In the genomic region with DNA sequence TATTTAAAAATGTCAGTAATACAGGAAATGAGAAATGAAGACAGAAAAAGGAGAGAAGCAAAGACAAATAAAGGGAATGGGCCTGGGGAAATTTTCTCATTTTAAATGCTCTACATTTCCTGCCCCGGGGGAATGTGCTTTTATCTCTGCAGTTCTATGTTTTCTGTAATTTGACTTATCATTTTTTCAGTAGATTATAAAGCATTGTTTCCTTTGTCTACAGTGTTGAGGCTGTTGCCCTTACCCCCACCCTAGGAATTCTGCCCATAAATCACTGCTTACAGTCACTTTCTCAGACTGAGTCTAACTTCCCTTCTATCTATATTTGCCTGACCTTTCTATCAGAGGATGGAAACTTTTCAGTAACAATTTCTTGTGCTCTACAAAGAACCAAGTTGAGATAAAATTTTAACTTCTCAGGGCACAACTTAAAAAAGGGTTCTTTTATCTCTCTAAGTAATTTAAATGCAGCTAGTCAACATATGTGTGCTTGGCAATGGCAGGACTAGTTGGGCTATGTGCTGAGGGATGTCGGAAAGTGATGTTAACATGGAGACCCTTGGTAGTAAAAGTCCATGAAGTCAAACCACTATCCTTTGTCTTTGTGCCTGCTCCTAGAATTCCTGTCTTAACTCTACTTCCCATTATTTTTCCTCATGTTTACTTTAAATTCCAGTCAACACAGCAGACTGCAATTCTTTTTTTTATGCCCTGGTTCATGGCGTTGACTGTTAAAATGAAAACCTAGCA, we compare ENCODE assay signal across 11 cellular contexts.
A peak's percentile ranks its signal among the peaks of the same experiment; 100 is the strongest.
DNase-seq lines count a peak whose midpoint lies in the region; ATAC-seq and TF ChIP-seq lines count a peak whose summit lies in the region.
"Had no signal": no experiment of that assay in that cellular context is flagged by ENCODE, and none has a peak within 500 bp of the region (broad histone marks: within the 10 kb centered on the region; RNA-seq: fewer than 3 reads in every experiment).

No MANE protein-coding gene starts in this region.

- peaks cover 6% of the 10 kb centered on the region for H3K4me1 ChIP-seq in HAP-1

- H3K36me3 ChIP-seq in HAP-1 (replicated peaks) (no peaks in the 10 kb centered on the region), SK-N-MC (ENCODE audit: insufficient read depth, low read length) (no peaks in the 10 kb centered on the region)

- H3K27ac Mint-ChIP-seq in progenitor cell of endocrine pancreas, result peak overlapping the region; percentile 74
- H3K27ac Mint-ChIP-seq: activated naive CD8-positive, alpha-beta T cell treated with anti-CD3 and anti-CD28 coated beads, Interleukin-2, amount 50 U/mL, for 24 hours; T-helper 17 cell had no signal

- no peaks in the 10 kb centered on the region for H3K27me3 Mint-ChIP-seq in progenitor cell of endocrine pancreas
- H3K27me3 Mint-ChIP-seq: activated naive CD8-positive, alpha-beta T cell treated with anti-CD3 and anti-CD28 coated beads, Interleukin-2, amount 50 U/mL, for 24 hours had no signal

- in situ Hi-C loops in HAP-1 (cut with MboI; ENCODE audit: low sequenced_read_pairs), result no loop called here

- no peaks in the 10 kb centered on the region for H3K9me3 ChIP-seq in HAP-1
- H3K9me3 ChIP-seq in SK-N-MC (ENCODE audit: low read depth, low read length), result no peaks in the 10 kb centered on the region; the same call in 1 of the 2 replicates

- no peaks in the 10 kb centered on the region for H3K27me3 ChIP-seq in HAP-1 (ENCODE audit: low read depth)

- H3K9ac ChIP-seq in SK-N-MC (ENCODE audit: insufficient read length), result no peak overlapping the region

- H3K9me3 Mint-ChIP-seq in progenitor cell of endocrine pancreas (ENCODE audit: low read depth), result peaks cover 9% of the 10 kb centered on the region
- H3K9me3 Mint-ChIP-seq: activated naive CD8-positive, alpha-beta T cell treated with anti-CD3 and anti-CD28 coated beads, Interleukin-2, amount 50 U/mL, for 24 hours had no signal

- H3K36me3 Mint-ChIP-seq in progenitor cell of endocrine pancreas (ENCODE audit: insufficient read depth), result peaks cover 5% of the 10 kb centered on the region

- DNase-seq in HAP-1 (ENCODE audit: low spot score in 2 of 2), result peak; percentile 76 to 87
- DNase-seq in SK-N-MC (ENCODE audit: low read depth, low spot score), result peak; percentile 96
- DNase-seq in fibroblast of villous mesenchyme (ENCODE audit: low read depth), result peak; percentile 52
- no peak for DNase-seq in progenitor cell of endocrine pancreas (ENCODE audit: low spot score, unreplicated experiment)
- DNase-seq in epidermal melanocyte (ENCODE audit: insufficient read length, low spot score), result no peak
- no peak for DNase-seq in DMS153 (lab: John Stamatoyannopoulos, UW)
- DNase-seq: activated CD8-positive, alpha-beta memory T cell treated with anti-CD3 and anti-CD28 coated beads for 24 hours; activated naive CD8-positive, alpha-beta T cell treated with anti-CD3 and anti-CD28 coated beads, Interleukin-2, amount 50 U/mL, for 24 hours; T-helper 17 cell had no signal

- peaks cover 12% of the 10 kb centered on the region for H3K4me1 Mint-ChIP-seq in progenitor cell of endocrine pancreas (ENCODE audit: low read depth)
- H3K4me1 Mint-ChIP-seq: activated naive CD8-positive, alpha-beta T cell treated with anti-CD3 and anti-CD28 coated beads, Interleukin-2, amount 50 U/mL, for 24 hours; T-helper 17 cell had no signal

- H3K4me3 ChIP-seq in HAP-1, result no peak overlapping the region
- H3K4me3 ChIP-seq in SK-N-MC, result peak overlapping the region; percentile 50
- no peak overlapping the region for H3K4me3 ChIP-seq in fibroblast of villous mesenchyme (ENCODE audit: low read depth, low read length)

- H3K4me3 Mint-ChIP-seq in progenitor cell of endocrine pancreas (ENCODE audit: low read depth), result no peak overlapping the region
- H3K4me3 Mint-ChIP-seq: activated naive CD8-positive, alpha-beta T cell treated with anti-CD3 and anti-CD28 coated beads, Interleukin-2, amount 50 U/mL, for 24 hours; T-helper 17 cell had no signal

- ATAC-seq in HG03457 (IDR thresholded peaks at IDR 0.05; ENCODE audit: unreplicated experiment) (no peak), GM21529 (IDR thresholded peaks at IDR 0.05; ENCODE audit: unreplicated experiment) (no peak)
- ATAC-seq: activated naive CD8-positive, alpha-beta T cell treated with anti-CD3 and anti-CD28 coated beads, Interleukin-2, amount 50 U/mL, for 24 hours; T-helper 17 cell had no signal

- TF ChIP-seq CTCF in fibroblast of villous mesenchyme (IDR thresholded peaks at IDR 0.05; ENCODE audit: insufficient read depth, low read depth, low read length), result no peak
- no peak for TF ChIP-seq CTCF in progenitor cell of endocrine pancreas (IDR thresholded peaks at IDR 0.05; ENCODE audit: unreplicated experiment)

- H3K27ac ChIP-seq in SK-N-MC, result peak overlapping the region; percentile 27; the same call in 1 of the 2 replicates

Comparison
In these comparisons a context has a peak if more than half of its experiments do, and no peak if none do; other contexts are left out.
1. DNase-seq: peak in HAP-1 (2 of 2), SK-N-MC (single experiment) and fibroblast of villous mesenchyme (single experiment); none in progenitor cell of endocrine pancreas (single experiment), epidermal melanocyte (single experiment) and DMS153 (single experiment).